Comparison of ENCODE assay signal across 17 cellular contexts in genomic region chr2:161131074-161131680, GRCh38. TPM values are rescaled to one million over a fixed set of nuclear protein-coding genes. Genes with fewer than 3 reads are reported as not detected.
DNase-seq lines count a peak whose midpoint lies in the region; ATAC-seq and TF ChIP-seq lines count a peak whose summit lies in the region.
"Had no signal": no experiment of that assay in that cellular context is flagged by ENCODE, and none has a peak within 500 bp of the region (broad histone marks: within the 10 kb centered on the region; RNA-seq: fewer than 3 reads in every experiment).

No MANE protein-coding gene starts in this region.

- no peak overlapping the region for H3K9ac ChIP-seq in SK-N-SH
- H3K9ac ChIP-seq: BLaER1 had no signal

- H3F3A ChIP-seq in SK-N-SH (replicated peaks; ENCODE audit: insufficient read depth) = no peaks in the 10 kb centered on the region

- no peak for TF ChIP-seq RAD21 in SK-N-SH (IDR thresholded peaks at IDR 0.05; ENCODE audit: low read length)

- H3K79me2 ChIP-seq in SK-N-SH (ENCODE audit: insufficient read depth) = no peaks in the 10 kb centered on the region

- H2AFZ ChIP-seq in SK-N-SH (ENCODE audit: low read depth) = no peak overlapping the region
- H2AFZ ChIP-seq: PC-9 had no signal

- H3K4me2 ChIP-seq in SK-N-SH = no peak overlapping the region
- H3K4me2 ChIP-seq: A549, BLaER1, PC-9 had no signal

- H3K27ac ChIP-seq in SK-N-SH (ENCODE audit: low read depth in 2 of 2, low read length in 1 of 2) = no peak overlapping the region
- H3K27ac ChIP-seq: BLaER1, PC-9 had no signal

- WGBS in SK-N-SH (ENCODE audit: low lambda C conversion rate) = 80% methylated on average over 4 of the region's 4 CpGs

- H3K4me1 ChIP-seq in SK-N-SH (ENCODE audit: control insufficient read depth in 1 of 2, insufficient read depth in 2 of 2, low read depth in 1 of 2, low read length in 1 of 2) = peaks cover 7 to 22% of the 10 kb centered on the region in 2 experiments; a peak in 3 of 4 replicates
- H3K4me1 ChIP-seq: BLaER1 had no signal

- H3K36me3 ChIP-seq in SK-N-SH (replicated peaks in 1 of 2; ENCODE audit: control insufficient read depth in 1 of 2, insufficient read depth in 2 of 2, low read length in 1 of 2) = no peaks in the 10 kb centered on the region
- H3K36me3 ChIP-seq: BLaER1 had no signal

- DNase-seq in SK-N-SH (no peak), LNCaP clone FGC (ENCODE audit: low read depth) (peak; percentile 65), dermis blood vessel endothelial cell (peak; percentile 73), NCI-H526 (lab: John Stamatoyannopoulos, UW) (no peak)
- DNase-seq: CD8-positive, alpha-beta T cell; DND-41; HFFc6; NCI-H1048; NCI-H1436 treated with DMSO at 0.1 percent for 48 hours; NCI-H2081; PC-9 had no signal

- no peak overlapping the region for H3K4me3 ChIP-seq in SK-N-SH (ENCODE audit: low read depth in 2 of 2, low read length in 1 of 2)
- H3K4me3 ChIP-seq in LNCaP clone FGC (ENCODE audit: low read depth, low read length) = no peak overlapping the region
- H3K4me3 ChIP-seq: A549, BLaER1, PC-9 had no signal

- no peaks in the 10 kb centered on the region for H3K9me3 ChIP-seq in SK-N-SH
- H3K9me3 ChIP-seq: A549, BLaER1 had no signal

- H3K9me2 ChIP-seq in SK-N-SH = no peaks in the 10 kb centered on the region

- TF ChIP-seq EP300 in SK-N-SH (IDR thresholded peaks at IDR 0.05; ENCODE audit: borderline replicate concordance in 1 of 2, low read depth in 1 of 2, low read length in 1 of 2) = no peak

- no peak for TF ChIP-seq CTCF in SK-N-SH (IDR thresholded peaks at IDR 0.05)
- no peak for TF ChIP-seq CTCF in LNCaP clone FGC (IDR thresholded peaks at IDR 0.05; ENCODE audit: control insufficient read depth, extremely low read depth, insufficient read depth)

- ATAC-seq in SK-N-SH treated with all-trans-retinoic acid at 6 μM for 48 hours (no peak), GM19397 (IDR thresholded peaks at IDR 0.05; ENCODE audit: unreplicated experiment) (no peak)
- no peak for ATAC-seq in activated CD4-positive, CD25-positive, alpha-beta regulatory T cell treated with anti-CD3 and anti-CD28 coated beads, Interleukin-2, amount 50 U/mL, for 24 hours
- ATAC-seq: A549; CD8-positive, alpha-beta T cell; HepG2 had no signal

- no peaks in the 10 kb centered on the region for H4K20me1 ChIP-seq in SK-N-SH (ENCODE audit: insufficient read depth)
- H4K20me1 ChIP-seq: BLaER1 had no signal

- CTCF ChIA-PET in SK-N-SH (lab: Yijun Ruan, JAX) = no interaction called here

- H3K27me3 ChIP-seq in SK-N-SH (ENCODE audit: insufficient read depth) = no peaks in the 10 kb centered on the region
- H3K27me3 ChIP-seq: BLaER1 had no signal

- POLR2A ChIA-PET in SK-N-SH (lab: Yijun Ruan, JAX) = no interaction called here

TF ChIP-seq in SK-N-SH, 30 proteins besides CTCF, POLR2A, EP300 and RAD21:
- TF ChIP-seq PBX3 (IDR thresholded peaks at IDR 0.05) = 0 out of 2 replicates have a peak, but pooled peaks have one; percentile 10
- no peak for TF ChIP-seq ELF1 (IDR thresholded peaks at IDR 0.05)
- TF ChIP-seq RFX5 (IDR thresholded peaks at IDR 0.05; ENCODE audit: low read length) = no peak
- no peak for TF ChIP-seq FOXJ3 (CRISPR knock-in tag; IDR thresholded peaks at IDR 0.05)

TF ChIP-seq in SK-N-SH treated with all-trans-retinoic acid at 6 μM for 48 hours, 23 proteins besides CTCF, POLR2A, EP300 and RAD21:
- TF ChIP-seq CSDC2 (CRISPR knock-in tag; IDR thresholded peaks at IDR 0.05) = no peak
- no peak for TF ChIP-seq GLIS3 (CRISPR knock-in tag; IDR thresholded peaks at IDR 0.05)
- TF ChIP-seq ZNF565 (CRISPR knock-in tag; conservative IDR thresholded peaks at IDR 0.05; ENCODE audit: low read depth) = no peak
- TF ChIP-seq POU6F1 (CRISPR knock-in tag; IDR thresholded peaks at IDR 0.05; ENCODE audit: borderline replicate concordance, low read depth) = no peak
- no peak for TF ChIP-seq CREB5 (CRISPR knock-in tag; IDR thresholded peaks at IDR 0.05; ENCODE audit: low read depth)
- TF ChIP-seq ARNTL (CRISPR knock-in tag; IDR thresholded peaks at IDR 0.05; ENCODE audit: borderline replicate concordance, low read depth) = no peak
- TF ChIP-seq CSRNP3 (CRISPR knock-in tag; IDR thresholded peaks at IDR 0.05) = no peak
- TF ChIP-seq SNAI2 (CRISPR knock-in tag; IDR thresholded peaks at IDR 0.05) = no peak
- TF ChIP-seq TCF4 (CRISPR knock-in tag; IDR thresholded peaks at IDR 0.05; ENCODE audit: borderline replicate concordance) = no peak
- no peak for TF ChIP-seq ZFP30 (CRISPR knock-in tag; IDR thresholded peaks at IDR 0.05)
- TF ChIP-seq ESRRG (CRISPR knock-in tag; IDR thresholded peaks at IDR 0.05) = no peak
- no peak for TF ChIP-seq ZFP3 (CRISPR knock-in tag; IDR thresholded peaks at IDR 0.05)
- no peak for TF ChIP-seq TOX (CRISPR knock-in tag; IDR thresholded peaks at IDR 0.05; ENCODE audit: borderline replicate concordance)
- TF ChIP-seq ZNF70 (CRISPR knock-in tag; IDR thresholded peaks at IDR 0.05) = no peak
- TF ChIP-seq ZNF8 (CRISPR knock-in tag; IDR thresholded peaks at IDR 0.05) = no peak
- no peak for TF ChIP-seq RARB (CRISPR knock-in tag; IDR thresholded peaks at IDR 0.05)
- no peak for TF ChIP-seq ISL1 (CRISPR knock-in tag; IDR thresholded peaks at IDR 0.05)
- no peak for TF ChIP-seq PPARA (CRISPR knock-in tag; IDR thresholded peaks at IDR 0.05; ENCODE audit: borderline replicate concordance)
- TF ChIP-seq TSHZ2 (CRISPR knock-in tag; IDR thresholded peaks at IDR 0.05) = no peak
- no peak for TF ChIP-seq ZC3H10 (CRISPR knock-in tag; IDR thresholded peaks at IDR 0.05)

RNA-seq across cellular contexts. Expression of gene TANK, which starts 29.1 kb away (rescaled TPM):
- 23.4 and 25.7 TPM in 2 replicates for polyA plus RNA-seq in SK-N-SH (2012; rRNA removed)
- 29.8 and 42.8 TPM in 2 replicates for polyA plus RNA-seq in SK-N-SH (2012; cell fraction: cytosol; rRNA removed)
- polyA plus RNA-seq in SK-N-SH (2012; cell fraction: nucleus; rRNA removed) = 18.5 and 36.8 TPM in 2 replicates
- 79.4 and 114 TPM in 2 replicates for total RNA-seq in dermis blood vessel endothelial cell

Comparison
In these comparisons a context has a peak if more than half of its experiments do, and no peak if none do; other contexts are left out.
1. DNase-seq: peak in LNCaP clone FGC (single experiment) and dermis blood vessel endothelial cell (single experiment); none in SK-N-SH (single experiment) and NCI-H526 (0 of 2).